22 cellular contexts compared by ENCODE assay signal in genomic region chr3:8733332-8734094, GRCh38. TPM values are rescaled to one million over a fixed set of nuclear protein-coding genes. Genes with fewer than 3 reads are reported as not detected.
DNase-seq lines count a peak whose midpoint lies in the region; ATAC-seq and TF ChIP-seq lines count a peak whose summit lies in the region.
"Had no signal": no experiment of that assay in that cellular context is flagged by ENCODE, and none has a peak within 500 bp of the region (broad histone marks: within the 10 kb centered on the region; RNA-seq: fewer than 3 reads in every experiment).

CAV3 (plus strand) TSS chr3:8733802; CDS start chr3:8733877, 75 bp downstream.

- H3K9me3 ChIP-seq in WERI-Rb-1 (ENCODE audit: severe bottlenecking) (no peaks in the 10 kb centered on the region), psoas muscle (no peaks in the 10 kb centered on the region)
- H3K9me3 ChIP-seq: lower lobe of right lung, ovary, sigmoid colon had no signal

- intact Hi-C loops in left cardiac atrium (cut with DNase I) = no loop called here
- intact Hi-C loops in psoas muscle (cut with DNase I) = loop anchor here in 1 of 2 donors (5.0 kb wide), 1 partner anchor 71 kb away; no protein-coding TSS in a partner anchor

- H3K27ac ChIP-seq in WERI-Rb-1 = peak within 1 kb of the TSS; percentile 27
- peak within 1 kb of the TSS; percentile 98 for H3K27ac ChIP-seq in psoas muscle
- H3K27ac ChIP-seq: brain microvascular endothelial cell, lower lobe of right lung, ovary, sigmoid colon had no signal

- peaks cover 31% of the 10 kb centered on the region for H3K4me1 ChIP-seq in psoas muscle
- H3K4me1 ChIP-seq: lower lobe of right lung, sigmoid colon had no signal

- TF ChIP-seq CTCF in WERI-Rb-1 (IDR thresholded peaks at IDR 0.05; ENCODE audit: low read depth, low read length) = no peak
- no peak for TF ChIP-seq CTCF in psoas muscle (IDR thresholded peaks at IDR 0.05)

- no peaks in the 10 kb centered on the region for H3K27me3 ChIP-seq in WERI-Rb-1 (ENCODE audit: insufficient read depth, low read depth, severe bottlenecking)
- H3K27me3 ChIP-seq in psoas muscle (ENCODE audit: insufficient read depth in 3 of 3, low read length in 2 of 3) = no peaks in the 10 kb centered on the region
- H3K27me3 ChIP-seq: brain microvascular endothelial cell, ovary, sigmoid colon had no signal

- WGBS in psoas muscle, 3 donors = 18 to 30% (median 18%) methylated on average over 23 of the region's 23 CpGs

- H3K4me3 ChIP-seq in WERI-Rb-1 (ENCODE audit: low read depth, low read length) (no peak within 1 kb of the TSS), psoas muscle (peak within 1 kb of the TSS; percentile 70)
- H3K4me3 ChIP-seq: lower lobe of right lung, ovary, sigmoid colon had no signal

- DNase-seq in GM03348 (ENCODE audit: low spot score) (peak; percentile 33), WERI-Rb-1 (peak; percentile 47), left cardiac atrium (peak; percentile 48), psoas muscle (peak; percentile 63 to 88), A172 (ENCODE audit: low spot score) (no peak), NCI-H774 (lab: John Stamatoyannopoulos, UW) (no peak), NCI-H2107 (lab: John Stamatoyannopoulos, UW) (no peak)
- DNase-seq: activated naive CD8-positive, alpha-beta T cell treated with anti-CD3 and anti-CD28 coated beads, Interleukin-2, amount 50 U/mL, for 24 hours; brain microvascular endothelial cell; CD8-positive, alpha-beta T cell; dermis blood vessel endothelial cell; hippocampal formation; lower lobe of right lung; NCI-H1092; NCI-H2029 treated with DMSO at 0.1 percent for 48 hours; NCI-H446 treated with DMSO at 0.1 percent for 48 hours; ovary; RPMI8226; sigmoid colon; stimulated activated naive CD4-positive, alpha-beta T cell treated with Interleukin-2 at 50 U/mL for 16 hours had no signal

- ATAC-seq in left cardiac atrium (peak; percentile 82 to 86), psoas muscle (peak; percentile 81 to 90 (median 87))
- ATAC-seq: activated naive CD8-positive, alpha-beta T cell treated with anti-CD3 and anti-CD28 coated beads, Interleukin-2, amount 50 U/mL, for 24 hours; CD8-positive, alpha-beta T cell; lower lobe of right lung had no signal

- H3K36me3 ChIP-seq in WERI-Rb-1 (no peaks in the 10 kb centered on the region), psoas muscle (ENCODE audit: insufficient read depth in 1 of 2, low read depth in 1 of 2) (no peaks in the 10 kb centered on the region)
- H3K36me3 ChIP-seq: brain microvascular endothelial cell, lower lobe of right lung, ovary, sigmoid colon had no signal

RNA-seq across cellular contexts. Expression of gene CAV3, which starts in this region (rescaled TPM):
- total RNA-seq in left cardiac atrium (10 to 100 TPM; 17.6 to 20.4 TPM), psoas muscle (10 to 100 TPM; 36.4 to 71.1 (median 52.5) TPM)
- polyA plus RNA-seq in psoas muscle = 10 to 100 TPM; 20.5 to 67.2 (median 49.3) TPM
- total RNA-seq in A172 (2014; rRNA removed; shearing (Covaris generic)) = 0.24 TPM in 1 of 2 replicates, not detected in the other
- total RNA-seq: CD8-positive, alpha-beta T cell; dermis blood vessel endothelial cell; fibroblast of villous mesenchyme; HT1080; lower lobe of right lung; sigmoid colon had no signal

Comparison
In these comparisons a context has a peak if more than half of its experiments do, and no peak if none do; other contexts are left out.
1. RNA of gene CAV3 (total RNA-seq): 36.4 to 71.1 TPM in psoas muscle and 17.6 to 20.4 TPM in left cardiac atrium; 0.24 TPM in A172; every median in the first group is over 10 times any median in the second.
2. DNase-seq: peak in GM03348 (single experiment), WERI-Rb-1 (single experiment), left cardiac atrium (single experiment) and psoas muscle (2 of 2); none in A172 (single experiment), NCI-H774 (single experiment) and NCI-H2107 (single experiment).